21 cellular contexts compared by ENCODE assay signal in the genomic region with DNA sequence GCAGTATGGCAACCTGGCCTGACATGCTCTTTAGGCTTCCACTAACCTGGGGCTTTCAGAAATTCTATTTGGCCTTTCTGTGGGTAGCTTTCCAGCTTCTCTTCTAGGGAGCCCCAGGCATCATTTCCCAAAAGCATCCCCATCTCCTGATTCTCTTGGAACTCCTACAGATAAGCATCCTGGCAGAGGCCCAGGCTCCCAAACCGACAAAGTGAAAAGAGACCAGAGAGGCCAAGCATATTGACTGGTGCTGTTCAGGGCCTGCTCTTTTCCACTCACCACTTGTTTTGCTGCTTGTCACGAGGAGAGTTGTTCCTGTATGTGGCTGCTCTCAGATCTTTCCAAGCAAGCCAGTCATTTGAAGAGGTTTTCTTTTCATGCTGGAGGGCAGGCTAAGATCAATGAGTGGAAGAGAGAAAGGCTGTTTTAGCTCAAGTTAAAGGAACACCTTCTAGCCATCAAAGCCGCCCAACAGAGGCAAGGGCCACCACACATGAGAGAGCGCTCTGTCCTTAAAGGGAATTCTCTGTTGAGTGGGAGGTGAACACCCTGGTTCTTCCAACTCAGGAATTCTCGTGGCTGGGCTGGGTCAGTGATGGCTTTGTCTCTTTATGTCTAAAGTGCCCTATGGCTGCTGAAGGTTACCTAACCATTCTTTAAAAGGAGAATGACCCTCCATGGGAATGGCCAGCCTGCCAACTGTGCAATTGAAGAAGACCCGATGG. TPM values are rescaled to one million over a fixed set of nuclear protein-coding genes. Genes with fewer than 3 reads are reported as not detected.
DNase-seq lines count a peak whose midpoint lies in the region; ATAC-seq, FAIRE-seq and TF ChIP-seq lines count a peak whose summit lies in the region.
"Had no signal": no experiment of that assay in that cellular context is flagged by ENCODE, and none has a peak within 500 bp of the region (broad histone marks: within the 10 kb centered on the region; RNA-seq: fewer than 3 reads in every experiment).

No MANE protein-coding gene starts in this region.

- H3K4me3 ChIP-seq in left ventricle myocardium inferior (no peak overlapping the region), heart left ventricle (no peak overlapping the region)

- peaks cover 20% of the 10 kb centered on the region for H3K4me1 Mint-ChIP-seq in activated T-helper 17 cell treated with anti-CD3 and anti-CD28 coated beads, Interleukin-2, amount 50 U/mL, for 72 hours
- H3K4me1 Mint-ChIP-seq in nephron progenitor cell, result peaks cover 36% of the 10 kb centered on the region
- H3K4me1 Mint-ChIP-seq in type B pancreatic cell (ENCODE audit: unreplicated experiment), result peaks cover 7% of the 10 kb centered on the region

- 83 to 86% (median 84%) methylated on average over 6 of the region's 6 CpGs for WGBS in heart left ventricle, 4 donors

- no peak for ATAC-seq in heart left ventricle
- ATAC-seq in activated T-helper 17 cell treated with anti-CD3 and anti-CD28 coated beads, Interleukin-2, amount 50 U/mL, for 72 hours (replicated peaks), result no peak

- H3K27me3 ChIP-seq in left ventricle myocardium inferior (ENCODE audit: low read depth), result no peaks in the 10 kb centered on the region
- H3K27me3 ChIP-seq in heart left ventricle, result no peaks in the 10 kb centered on the region

- intact Hi-C loops in left ventricle myocardium inferior (cut with micrococcal nuclease), result no loop called here
- intact Hi-C loops in heart left ventricle (cut with DNase I), result no loop called here

- peak overlapping the region; percentile 53 for H3K27ac ChIP-seq in left ventricle myocardium inferior (replicated peaks)
- peak overlapping the region in 2 of 12 donors; percentile 35 to 55 for H3K27ac ChIP-seq in heart left ventricle

- H3K36me3 ChIP-seq in left ventricle myocardium inferior (no peaks in the 10 kb centered on the region), heart left ventricle (peaks cover 0 to 3% (median 0%) of the 10 kb centered on the region in 9 donors)

- peaks cover 32% of the 10 kb centered on the region for H3K4me1 ChIP-seq in left ventricle myocardium inferior
- H3K4me1 ChIP-seq in heart left ventricle, result peaks cover 0 to 37% (median 2%) of the 10 kb centered on the region in 12 donors

- no peaks in the 10 kb centered on the region for H3K36me3 Mint-ChIP-seq in activated T-helper 17 cell treated with anti-CD3 and anti-CD28 coated beads, Interleukin-2, amount 50 U/mL, for 72 hours (ENCODE audit: low read depth)
- H3K36me3 Mint-ChIP-seq in nephron progenitor cell (ENCODE audit: low read depth) (no peaks in the 10 kb centered on the region), type B pancreatic cell (no peaks in the 10 kb centered on the region)
- H3K36me3 Mint-ChIP-seq: CD14-positive monocyte had no signal

- H3K4me3 Mint-ChIP-seq in activated T-helper 17 cell treated with anti-CD3 and anti-CD28 coated beads, Interleukin-2, amount 50 U/mL, for 72 hours, result no peak overlapping the region
- no peak overlapping the region for H3K4me3 Mint-ChIP-seq in nephron progenitor cell
- no peak overlapping the region for H3K4me3 Mint-ChIP-seq in type B pancreatic cell
- H3K4me3 Mint-ChIP-seq: CD14-positive monocyte had no signal

- no peak for FAIRE-seq in D721Med (lab: Jason Lieb, UNC)

- TF ChIP-seq CTCF in left ventricle myocardium inferior (IDR thresholded peaks at IDR 0.05; ENCODE audit: borderline replicate concordance), result no peak
- no peak for TF ChIP-seq CTCF in heart left ventricle (IDR thresholded peaks at IDR 0.05)
- TF ChIP-seq CTCF in nephron progenitor cell (IDR thresholded peaks at IDR 0.05), result no peak
- TF ChIP-seq CTCF in type B pancreatic cell (conservative IDR thresholded peaks at IDR 0.05), result no peak
- no peak for TF ChIP-seq CTCF in D721Med (IDR thresholded peaks at IDR 0.05; ENCODE audit: insufficient read depth, missing control alignments)

- no peaks in the 10 kb centered on the region for H3K9me3 Mint-ChIP-seq in activated T-helper 17 cell treated with anti-CD3 and anti-CD28 coated beads, Interleukin-2, amount 50 U/mL, for 72 hours
- no peaks in the 10 kb centered on the region for H3K9me3 Mint-ChIP-seq in nephron progenitor cell
- H3K9me3 Mint-ChIP-seq in type B pancreatic cell, result no peaks in the 10 kb centered on the region
- H3K9me3 Mint-ChIP-seq: CD14-positive monocyte had no signal

- H3K27ac Mint-ChIP-seq in activated T-helper 17 cell treated with anti-CD3 and anti-CD28 coated beads, Interleukin-2, amount 50 U/mL, for 72 hours, result peak overlapping the region; percentile 54
- H3K27ac Mint-ChIP-seq in nephron progenitor cell (peak overlapping the region; percentile 16), type B pancreatic cell (no peak overlapping the region)
- H3K27ac Mint-ChIP-seq: CD14-positive monocyte had no signal

- TF ChIP-seq POLR2A in heart left ventricle (IDR thresholded peaks at IDR 0.05), result no peak

- no peak for DNase-seq in left ventricle myocardium inferior
- no peak for DNase-seq in heart left ventricle
- DNase-seq in nephron progenitor cell, result no peak
- peak; percentile 37 for DNase-seq in type B pancreatic cell (ENCODE audit: extremely low spot score, unreplicated experiment)
- no peak for DNase-seq in D721Med (ENCODE audit: insufficient read length, low spot score)
- no peak for DNase-seq in activated CD4-positive, CD25-positive, alpha-beta regulatory T cell treated with anti-CD3 and anti-CD28 coated beads, Interleukin-2, amount 50 U/mL, for 72 hours
- DNase-seq in stimulated activated CD4-positive, alpha-beta T cell treated with anti-CD3 and anti-CD28 coated beads, Interleukin-1b, Interleukin-23, amount 100 ng/mL, for 48 hours, result no peak
- DNase-seq: 8988T, COR-L47, DMS153, H7, Karpas-422, MM.1S, NCI-H1105 treated with DMSO at 0.1 percent for 48 hours, NCI-H187, NCI-H345, NCI-H526 treated with DMSO at 0.1 percent for 48 hours, SIG-M5 had no signal

- peaks cover 3% of the 10 kb centered on the region for H3K27me3 Mint-ChIP-seq in activated T-helper 17 cell treated with anti-CD3 and anti-CD28 coated beads, Interleukin-2, amount 50 U/mL, for 72 hours
- H3K27me3 Mint-ChIP-seq in nephron progenitor cell (ENCODE audit: low read depth, poor library complexity) (peaks cover 9% of the 10 kb centered on the region), type B pancreatic cell (no peaks in the 10 kb centered on the region)

- H3K9me3 ChIP-seq in left ventricle myocardium inferior (replicated peaks), result no peaks in the 10 kb centered on the region
- no peaks in the 10 kb centered on the region for H3K9me3 ChIP-seq in heart left ventricle

RNA-seq across cellular contexts. Expression of a gene that starts 31.1 kb away (rescaled TPM):
- total RNA-seq in left ventricle myocardium inferior (not detected), heart left ventricle (under 1 TPM in 2 of 9 donors, not detected in 7; 0.20 to 0.25 TPM), type B pancreatic cell (ENCODE audit: low replicate concordance) (0.38 and 0.94 TPM in 2 replicates)
- polyA plus RNA-seq in heart left ventricle, result under 1 TPM; 0.07 to 0.11 TPM
- not detected for total RNA-seq in activated T-helper 17 cell treated with anti-CD3 and anti-CD28 coated beads, Interleukin-2, amount 50 U/mL, for 72 hours
- total RNA-seq: RPMI7951 had no signal
- polyA plus RNA-seq: CD14-positive monocyte had no signal
